In the genomic region with DNA sequence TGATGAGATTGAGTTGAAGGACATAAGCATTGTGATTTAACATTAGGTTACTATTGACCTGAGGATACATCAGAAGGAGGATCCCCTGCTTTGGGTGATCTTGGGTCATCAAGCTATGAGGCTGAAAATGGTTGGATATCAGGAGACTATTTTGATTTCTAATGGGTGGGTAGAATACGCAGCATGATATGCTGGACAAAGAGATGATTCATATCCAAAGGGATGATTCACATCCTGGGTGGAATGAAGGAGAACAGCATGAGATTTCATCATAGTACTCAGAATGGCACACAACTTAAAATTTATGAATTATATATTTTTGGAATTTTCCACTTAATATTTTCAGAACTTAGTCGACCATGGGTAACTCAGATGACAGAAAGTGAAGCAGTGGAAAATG, we compare ENCODE assay signal across 1 cellular context.
TF ChIP-seq lines count a peak whose summit lies in the region.

No MANE protein-coding gene starts in this region.

TF ChIP-seq in SK-N-SH, 30 proteins besides CTCF, POLR2A, EP300 and RAD21 (continued from another document):
- TF ChIP-seq, protein P1, sequence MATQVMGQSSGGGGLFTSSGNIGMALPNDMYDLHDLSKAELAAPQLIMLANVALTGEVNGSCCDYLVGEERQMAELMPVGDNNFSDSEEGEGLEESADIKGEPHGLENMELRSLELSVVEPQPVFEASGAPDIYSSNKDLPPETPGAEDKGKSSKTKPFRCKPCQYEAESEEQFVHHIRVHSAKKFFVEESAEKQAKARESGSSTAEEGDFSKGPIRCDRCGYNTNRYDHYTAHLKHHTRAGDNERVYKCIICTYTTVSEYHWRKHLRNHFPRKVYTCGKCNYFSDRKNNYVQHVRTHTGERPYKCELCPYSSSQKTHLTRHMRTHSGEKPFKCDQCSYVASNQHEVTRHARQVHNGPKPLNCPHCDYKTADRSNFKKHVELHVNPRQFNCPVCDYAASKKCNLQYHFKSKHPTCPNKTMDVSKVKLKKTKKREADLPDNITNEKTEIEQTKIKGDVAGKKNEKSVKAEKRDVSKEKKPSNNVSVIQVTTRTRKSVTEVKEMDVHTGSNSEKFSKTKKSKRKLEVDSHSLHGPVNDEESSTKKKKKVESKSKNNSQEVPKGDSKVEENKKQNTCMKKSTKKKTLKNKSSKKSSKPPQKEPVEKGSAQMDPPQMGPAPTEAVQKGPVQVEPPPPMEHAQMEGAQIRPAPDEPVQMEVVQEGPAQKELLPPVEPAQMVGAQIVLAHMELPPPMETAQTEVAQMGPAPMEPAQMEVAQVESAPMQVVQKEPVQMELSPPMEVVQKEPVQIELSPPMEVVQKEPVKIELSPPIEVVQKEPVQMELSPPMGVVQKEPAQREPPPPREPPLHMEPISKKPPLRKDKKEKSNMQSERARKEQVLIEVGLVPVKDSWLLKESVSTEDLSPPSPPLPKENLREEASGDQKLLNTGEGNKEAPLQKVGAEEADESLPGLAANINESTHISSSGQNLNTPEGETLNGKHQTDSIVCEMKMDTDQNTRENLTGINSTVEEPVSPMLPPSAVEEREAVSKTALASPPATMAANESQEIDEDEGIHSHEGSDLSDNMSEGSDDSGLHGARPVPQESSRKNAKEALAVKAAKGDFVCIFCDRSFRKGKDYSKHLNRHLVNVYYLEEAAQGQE (IDR thresholded peaks at IDR 0.05; ENCODE audit: low read depth, low read length) = no peak
- TF ChIP-seq TCF12 (IDR thresholded peaks at IDR 0.05) = peak; percentile 49; the same call in 1 of the 2 replicates
- TF ChIP-seq RFX5 (IDR thresholded peaks at IDR 0.05; ENCODE audit: low read length) = no peak
TF ChIP-seq in SK-N-SH: peak in this region for 7.
